Comparison of ENCODE assay signal across 1 cellular context in the genomic region with DNA sequence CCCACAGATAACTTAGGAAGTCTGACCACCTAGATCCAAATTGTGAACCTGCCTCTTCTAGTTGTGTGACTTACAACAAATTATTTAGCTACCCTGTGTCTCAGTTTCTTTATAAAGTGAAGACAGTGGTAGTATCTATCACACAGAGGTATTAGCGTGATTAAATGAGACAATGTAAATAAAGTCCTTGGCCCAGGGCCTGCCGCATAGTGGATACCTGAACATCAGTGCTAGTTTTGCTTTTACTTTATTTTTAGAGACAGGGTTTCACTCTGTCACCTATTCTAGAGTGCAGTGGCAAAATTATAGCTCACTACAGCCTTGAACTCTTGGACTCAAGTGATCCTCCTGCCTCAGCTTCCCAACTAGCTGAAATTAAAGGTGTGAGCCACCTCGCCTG.
A peak's percentile ranks its signal among the peaks of the same experiment; 100 is the strongest.
TF ChIP-seq lines count a peak whose summit lies in the region.

No MANE protein-coding gene starts in this region.

TF ChIP-seq in GM12878, 131 proteins besides CTCF, POLR2A, EP300 and RAD21:
- TF ChIP-seq ETV6 (conservative IDR thresholded peaks at IDR 0.05 in 1 of 2, IDR thresholded peaks at IDR 0.05 in 1 of 2; ENCODE audit: borderline replicate concordance in 1 of 2, low read depth in 1 of 2), result 0 out of 4 replicates have a peak, but pooled peaks of 1 of the 2 experiments have one; percentile 14
- 0 out of 2 replicates have a peak, but pooled peaks have one; percentile 31 for TF ChIP-seq CREB1 (IDR thresholded peaks at IDR 0.05; ENCODE audit: low read depth)
- no peak for TF ChIP-seq HDAC2 (IDR thresholded peaks at IDR 0.05)
- no peak for TF ChIP-seq RUNX3 (IDR thresholded peaks at IDR 0.05; ENCODE audit: low read length)
